In genomic region chr2:163420604-163421003, GRCh38 we compare ENCODE assay signal across 9 cellular contexts.
"Had no signal": no experiment of that assay in that cellular context is flagged by ENCODE, and none has a peak within 500 bp of the region (broad histone marks: within the 10 kb centered on the region; RNA-seq: fewer than 3 reads in every experiment).

No MANE protein-coding gene starts in this region.

- H3K27ac Mint-ChIP-seq: HFFc6, IgD-negative memory B cell had no signal

- H3K4me3 Mint-ChIP-seq: HFFc6, IgD-negative memory B cell had no signal

- FAIRE-seq: HTR-8/SVneo had no signal

- H3K9ac ChIP-seq: GM23248 had no signal

- H3K27me3 Mint-ChIP-seq: IgD-negative memory B cell had no signal

- H3K9me3 ChIP-seq: HAP-1 had no signal

- H3K4me1 ChIP-seq: HAP-1 had no signal

- H3K27ac ChIP-seq: GM23248 had no signal

- DNase-seq: GM23248, GOT3, H7, HFFc6, KG1 had no signal

- H3K9me3 Mint-ChIP-seq: HFFc6 had no signal

- H3K36me3 ChIP-seq: HAP-1 had no signal

- H2AFZ ChIP-seq: GM23248 had no signal

- ATAC-seq: HCT116 had no signal

- H3K4me3 ChIP-seq: GM23248, HAP-1 had no signal
